8 cellular contexts compared by ENCODE assay signal in genomic region chr6:35139924-35140524, GRCh38. TPM values are rescaled to one million over a fixed set of nuclear protein-coding genes. Genes with fewer than 3 reads are reported as not detected.
DNase-seq lines count a peak whose midpoint lies in the region; ATAC-seq, FAIRE-seq and TF ChIP-seq lines count a peak whose summit lies in the region.

No MANE protein-coding gene starts in this region.

- H3K4me1 Mint-ChIP-seq in memory B cell: peaks cover 9% of the 10 kb centered on the region
- H3K4me1 Mint-ChIP-seq in stimulated activated naive CD8-positive, alpha-beta T cell treated with anti-CD3 and anti-CD28 coated beads, Interleukin-15, amount 100 ng/mL, for 72 hours: peaks cover 23% of the 10 kb centered on the region

- DNase-seq in AG10803 (ENCODE audit: low read depth): peak; percentile 74
- DNase-seq in GM19239 (ENCODE audit: insufficient read length, low spot score): peak; percentile 41
- DNase-seq in NCI-H345 (lab: John Stamatoyannopoulos, UW): peak; percentile 57
- peak; percentile 32 to 41 for DNase-seq in activated CD4-positive, alpha-beta T cell treated with anti-CD3 and anti-CD28 coated beads for 24 hours (ENCODE audit: low read depth in 2 of 2)
- peak in 6 of 10 donors; percentile 32 to 55 (median 44) for DNase-seq in dorsolateral prefrontal cortex
- DNase-seq in memory B cell (ENCODE audit: low spot score in 2 of 2): peak; percentile 37 to 51
- peak; percentile 41 to 48 for DNase-seq in stimulated activated naive CD8-positive, alpha-beta T cell treated with anti-CD3 and anti-CD28 coated beads, Interleukin-15, amount 100 ng/mL, for 72 hours

- H3K4me3 ChIP-seq in AG10803 (ENCODE audit: low read length) (no peak overlapping the region), dorsolateral prefrontal cortex (peak overlapping the region in 1 of 59 donors; percentile 15)

- H3K27me3 ChIP-seq in dorsolateral prefrontal cortex: peaks cover 0 to 11% (median 0%) of the 10 kb centered on the region in 45 donors

- H3K27me3 Mint-ChIP-seq in memory B cell: peaks cover 9% of the 10 kb centered on the region
- H3K27me3 Mint-ChIP-seq in stimulated activated naive CD8-positive, alpha-beta T cell treated with anti-CD3 and anti-CD28 coated beads, Interleukin-15, amount 100 ng/mL, for 72 hours: peaks cover 40% of the 10 kb centered on the region

- peak; percentile 96 for FAIRE-seq in GM19239 (lab: Jason Lieb, UNC)

- intact Hi-C loops in dorsolateral prefrontal cortex (cut with DNase I): loop anchor here (1.0 to 10.0 kb wide), 7 partner anchors 87 to 348 kb away; partner anchors contain the start of genes BLTP3A (in 2 of the 2), ANKS1A (in 1 of the 2) and TAF11 (in 1 of the 2)

- TF ChIP-seq CTCF in AG10803 (conservative IDR thresholded peaks at IDR 0.05; ENCODE audit: low read length): peak; percentile 91
- TF ChIP-seq CTCF in dorsolateral prefrontal cortex (IDR thresholded peaks at IDR 0.05 in 54 of 56, conservative IDR thresholded peaks at IDR 0.05 in 2 of 56; ENCODE audit: low read depth in 1 of 56, partially characterized antibody in 56 of 56): peak; percentile 77 to 98 (median 88)

- peak overlapping the region; percentile 65 for H3K27ac Mint-ChIP-seq in memory B cell
- peak overlapping the region in 1 of 2 donors; percentile 20 for H3K27ac Mint-ChIP-seq in stimulated activated naive CD8-positive, alpha-beta T cell treated with anti-CD3 and anti-CD28 coated beads, Interleukin-15, amount 100 ng/mL, for 72 hours

- peak overlapping the region; percentile 62 for H3K4me3 Mint-ChIP-seq in memory B cell
- peak overlapping the region; percentile 65 to 76 for H3K4me3 Mint-ChIP-seq in stimulated activated naive CD8-positive, alpha-beta T cell treated with anti-CD3 and anti-CD28 coated beads, Interleukin-15, amount 100 ng/mL, for 72 hours

- no peaks in the 10 kb centered on the region for H3K9me3 Mint-ChIP-seq in memory B cell
- H3K9me3 Mint-ChIP-seq in stimulated activated naive CD8-positive, alpha-beta T cell treated with anti-CD3 and anti-CD28 coated beads, Interleukin-15, amount 100 ng/mL, for 72 hours: no peaks in the 10 kb centered on the region

- peak; percentile 63 for ATAC-seq in memory B cell (ENCODE audit: low read depth)
- peak; percentile 43 for ATAC-seq in stimulated activated naive CD8-positive, alpha-beta T cell treated with anti-CD3 and anti-CD28 coated beads, Interleukin-15, amount 100 ng/mL, for 72 hours
- no peak for ATAC-seq in GM18873 (IDR thresholded peaks at IDR 0.05; ENCODE audit: low FRiP score, unreplicated experiment)

- no peaks in the 10 kb centered on the region for H3K36me3 Mint-ChIP-seq in memory B cell

- no peak overlapping the region for H3K27ac ChIP-seq in dorsolateral prefrontal cortex

RNA-seq across cellular contexts. Expression of gene TCP11, which starts 1.1 kb away (rescaled TPM):
- 1 to 10 TPM in 21 of 120 experiments, under 1 TPM in 55, not detected in 44; 0.29 to 2.4 (median 0.73) TPM for total RNA-seq in dorsolateral prefrontal cortex
